33 cellular contexts compared by ENCODE assay signal in the genomic region with DNA sequence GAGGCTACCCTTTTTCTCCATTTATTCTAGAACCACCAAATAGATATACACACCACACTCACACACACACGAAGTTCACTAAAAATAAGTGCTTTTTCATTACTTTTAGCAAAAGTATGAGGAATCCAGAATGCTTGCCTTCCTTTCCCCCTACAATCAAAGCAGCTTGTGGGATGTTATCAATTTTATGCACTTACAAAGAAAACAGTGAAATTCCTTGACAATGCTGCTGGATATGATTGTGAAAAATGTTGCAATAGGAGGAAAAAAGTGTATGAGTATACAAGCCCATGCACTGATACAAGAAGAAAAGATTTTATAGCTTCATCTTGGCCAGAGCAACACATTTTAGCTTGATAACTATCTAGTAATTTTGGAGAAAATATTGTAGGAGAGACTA.
"Had no signal": no experiment of that assay in that cellular context is flagged by ENCODE, and none has a peak within 500 bp of the region (broad histone marks: within the 10 kb centered on the region; RNA-seq: fewer than 3 reads in every experiment).

No MANE protein-coding gene starts in this region.

- H3K4me2 ChIP-seq: smooth muscle cell had no signal

- DNase-seq: effector memory CD8-positive, alpha-beta T cell; erythroblast; esophagus squamous epithelium; foreskin melanocyte; glutamatergic neuron; heart right ventricle; hypothalamus; immature natural killer cell; kidney; mucosa of descending colon; naive B cell; right lobe of liver; stimulated activated CD4-positive, alpha-beta T cell treated with anti-CD3 and anti-CD28 coated beads, Interleukin-12 subunit alpha, Interleukin-12 subunit beta, amount 100 ng/mL, for 4 hours; stimulated activated CD4-positive, alpha-beta T cell treated with anti-CD3 and anti-CD28 coated beads, Interleukin-1b, Interleukin-23, amount 100 ng/mL, for 48 hours; stimulated activated CD4-positive, alpha-beta T cell treated with anti-CD3 and anti-CD28 coated beads, Interleukin-4, amount 100 ng/mL, for 1 hour; stimulated activated CD8-positive, alpha-beta memory T cell treated with anti-CD3 and anti-CD28 coated beads, Interleukin-4, amount 100 ng/mL, for 48 hours; stimulated activated naive CD4-positive, alpha-beta T cell; stimulated activated naive CD8-positive, alpha-beta T cell treated with anti-CD3 and anti-CD28 coated beads, Interleukin-15, amount 100 ng/mL, for 72 hours; transverse colon; upper lobe of right lung; uterus had no signal

- H3K36me3 ChIP-seq: esophagus squamous epithelium, heart right ventricle, neutrophil, right lobe of liver, suprapubic skin, transverse colon, upper lobe of right lung, uterus had no signal

- H3K79me2 ChIP-seq: parathyroid adenoma had no signal

- ATAC-seq: effector memory CD8-positive, alpha-beta T cell; heart right ventricle; left lobe of liver; mucosa of descending colon; natural killer cell treated with Interleukin-12 subunit alpha and Interleukin-12 subunit beta and Interleukin-15 and Interleukin-18, amount 100 ng/mL, for 72 hours; right lobe of liver; stimulated activated naive CD8-positive, alpha-beta T cell treated with anti-CD3 and anti-CD28 coated beads, Interleukin-15, amount 100 ng/mL, for 72 hours; upper lobe of right lung had no signal

- H3K4me1 Mint-ChIP-seq: immature natural killer cell; memory B cell; naive B cell; neural crest cell; stimulated activated naive CD8-positive, alpha-beta T cell treated with anti-CD3 and anti-CD28 coated beads, Interleukin-15, amount 100 ng/mL, for 72 hours had no signal

- H2AFZ ChIP-seq: parathyroid adenoma had no signal

- H3K4me1 ChIP-seq: esophagus squamous epithelium, heart right ventricle, parathyroid adenoma, right lobe of liver, suprapubic skin, transverse colon, upper lobe of right lung, uterus had no signal

- H3K4me3 Mint-ChIP-seq: effector memory CD8-positive, alpha-beta T cell; immature natural killer cell; memory B cell; naive B cell; natural killer cell treated with Interleukin-12 subunit alpha and Interleukin-12 subunit beta and Interleukin-15 and Interleukin-18, amount 100 ng/mL, for 72 hours; neural crest cell; stimulated activated naive CD8-positive, alpha-beta T cell treated with anti-CD3 and anti-CD28 coated beads, Interleukin-15, amount 100 ng/mL, for 72 hours had no signal

- H3K27ac ChIP-seq: coronary artery, esophagus squamous epithelium, heart right ventricle, neutrophil, parathyroid adenoma, right lobe of liver, suprapubic skin, transverse colon, upper lobe of right lung, uterus had no signal

- H3K9ac ChIP-seq: parathyroid adenoma had no signal

- H3K36me3 Mint-ChIP-seq: memory B cell; naive B cell; natural killer cell treated with Interleukin-12 subunit alpha and Interleukin-12 subunit beta and Interleukin-15 and Interleukin-18, amount 100 ng/mL, for 72 hours had no signal

- H3K4me3 ChIP-seq: coronary artery, esophagus squamous epithelium, heart right ventricle, lung, mucosa of descending colon, right lobe of liver, smooth muscle cell, suprapubic skin, transverse colon, upper lobe of right lung, uterus had no signal

- H3K27me3 Mint-ChIP-seq: effector memory CD8-positive, alpha-beta T cell; memory B cell; naive B cell; natural killer cell treated with Interleukin-12 subunit alpha and Interleukin-12 subunit beta and Interleukin-15 and Interleukin-18, amount 100 ng/mL, for 72 hours; progenitor cell of endocrine pancreas; stimulated activated naive CD8-positive, alpha-beta T cell treated with anti-CD3 and anti-CD28 coated beads, Interleukin-15, amount 100 ng/mL, for 72 hours had no signal

- FAIRE-seq: endometrium, kidney had no signal

- H3K9me3 ChIP-seq: esophagus squamous epithelium, mucosa of descending colon, neutrophil, right lobe of liver, transverse colon, upper lobe of right lung, uterus had no signal

- H3K27me3 ChIP-seq: esophagus squamous epithelium, heart right ventricle, neutrophil, right lobe of liver, suprapubic skin, transverse colon, upper lobe of right lung, uterus had no signal

- H3K27ac Mint-ChIP-seq: effector memory CD8-positive, alpha-beta T cell; immature natural killer cell; memory B cell; naive B cell; natural killer cell treated with Interleukin-12 subunit alpha and Interleukin-12 subunit beta and Interleukin-15 and Interleukin-18, amount 100 ng/mL, for 72 hours; progenitor cell of endocrine pancreas; stimulated activated naive CD8-positive, alpha-beta T cell treated with anti-CD3 and anti-CD28 coated beads, Interleukin-15, amount 100 ng/mL, for 72 hours had no signal
